1 cellular context compared by ENCODE assay signal in the genomic region with DNA sequence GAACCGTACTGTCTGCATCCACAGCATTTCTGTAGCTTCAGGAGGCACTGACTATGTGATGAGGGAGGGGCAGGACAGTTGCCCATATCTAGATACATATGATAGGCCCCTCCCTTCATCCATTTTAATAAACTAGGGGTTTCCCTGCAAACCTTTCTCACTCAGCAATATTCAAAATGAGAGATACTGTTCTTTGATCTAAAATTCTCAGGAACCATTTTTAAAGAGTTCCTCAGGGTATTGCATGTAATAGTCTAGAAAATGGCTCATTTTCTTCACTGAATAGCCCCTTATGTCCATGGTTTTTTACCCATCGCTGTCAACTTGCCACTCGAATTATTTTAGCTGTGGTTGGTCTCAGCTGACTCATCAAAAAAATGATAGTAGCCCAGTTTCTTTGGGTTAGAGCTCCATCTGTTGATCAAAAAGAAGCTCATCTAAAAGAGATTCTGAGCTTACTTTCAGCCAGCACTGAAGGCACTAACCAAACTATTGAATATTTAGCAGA.
A peak's percentile ranks its signal among the peaks of the same experiment; 100 is the strongest.
TF ChIP-seq lines count a peak whose summit lies in the region.

No MANE protein-coding gene starts in this region.

TF ChIP-seq in K562, 482 proteins besides CTCF, POLR2A, EP300 and RAD21 (continued from another document):
- TF ChIP-seq BCL6 (CRISPR knock-in tag; IDR thresholded peaks at IDR 0.05) = no peak
- TF ChIP-seq RFX1 (IDR thresholded peaks at IDR 0.05) = no peak
- TF ChIP-seq, protein P1, sequence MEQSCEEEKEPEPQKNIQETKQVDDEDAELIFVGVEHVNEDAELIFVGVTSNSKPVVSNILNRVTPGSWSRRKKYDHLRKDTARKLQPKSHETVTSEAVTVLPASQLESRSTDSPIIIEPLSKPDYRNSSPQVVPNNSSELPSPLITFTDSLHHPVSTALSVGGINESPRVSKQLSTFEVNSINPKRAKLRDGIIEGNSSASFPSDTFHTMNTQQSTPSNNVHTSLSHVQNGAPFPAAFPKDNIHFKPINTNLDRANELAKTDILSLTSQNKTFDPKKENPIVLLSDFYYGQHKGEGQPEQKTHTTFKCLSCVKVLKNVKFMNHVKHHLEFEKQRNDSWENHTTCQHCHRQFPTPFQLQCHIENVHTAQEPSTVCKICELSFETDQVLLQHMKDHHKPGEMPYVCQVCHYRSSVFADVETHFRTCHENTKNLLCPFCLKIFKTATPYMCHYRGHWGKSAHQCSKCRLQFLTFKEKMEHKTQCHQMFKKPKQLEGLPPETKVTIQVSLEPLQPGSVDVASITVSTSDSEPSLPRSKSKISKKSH (CRISPR knock-in tag; IDR thresholded peaks at IDR 0.05) = no peak
- no peak for TF ChIP-seq CXXC5 (CRISPR knock-in tag; IDR thresholded peaks at IDR 0.05)
- TF ChIP-seq, protein P2, sequence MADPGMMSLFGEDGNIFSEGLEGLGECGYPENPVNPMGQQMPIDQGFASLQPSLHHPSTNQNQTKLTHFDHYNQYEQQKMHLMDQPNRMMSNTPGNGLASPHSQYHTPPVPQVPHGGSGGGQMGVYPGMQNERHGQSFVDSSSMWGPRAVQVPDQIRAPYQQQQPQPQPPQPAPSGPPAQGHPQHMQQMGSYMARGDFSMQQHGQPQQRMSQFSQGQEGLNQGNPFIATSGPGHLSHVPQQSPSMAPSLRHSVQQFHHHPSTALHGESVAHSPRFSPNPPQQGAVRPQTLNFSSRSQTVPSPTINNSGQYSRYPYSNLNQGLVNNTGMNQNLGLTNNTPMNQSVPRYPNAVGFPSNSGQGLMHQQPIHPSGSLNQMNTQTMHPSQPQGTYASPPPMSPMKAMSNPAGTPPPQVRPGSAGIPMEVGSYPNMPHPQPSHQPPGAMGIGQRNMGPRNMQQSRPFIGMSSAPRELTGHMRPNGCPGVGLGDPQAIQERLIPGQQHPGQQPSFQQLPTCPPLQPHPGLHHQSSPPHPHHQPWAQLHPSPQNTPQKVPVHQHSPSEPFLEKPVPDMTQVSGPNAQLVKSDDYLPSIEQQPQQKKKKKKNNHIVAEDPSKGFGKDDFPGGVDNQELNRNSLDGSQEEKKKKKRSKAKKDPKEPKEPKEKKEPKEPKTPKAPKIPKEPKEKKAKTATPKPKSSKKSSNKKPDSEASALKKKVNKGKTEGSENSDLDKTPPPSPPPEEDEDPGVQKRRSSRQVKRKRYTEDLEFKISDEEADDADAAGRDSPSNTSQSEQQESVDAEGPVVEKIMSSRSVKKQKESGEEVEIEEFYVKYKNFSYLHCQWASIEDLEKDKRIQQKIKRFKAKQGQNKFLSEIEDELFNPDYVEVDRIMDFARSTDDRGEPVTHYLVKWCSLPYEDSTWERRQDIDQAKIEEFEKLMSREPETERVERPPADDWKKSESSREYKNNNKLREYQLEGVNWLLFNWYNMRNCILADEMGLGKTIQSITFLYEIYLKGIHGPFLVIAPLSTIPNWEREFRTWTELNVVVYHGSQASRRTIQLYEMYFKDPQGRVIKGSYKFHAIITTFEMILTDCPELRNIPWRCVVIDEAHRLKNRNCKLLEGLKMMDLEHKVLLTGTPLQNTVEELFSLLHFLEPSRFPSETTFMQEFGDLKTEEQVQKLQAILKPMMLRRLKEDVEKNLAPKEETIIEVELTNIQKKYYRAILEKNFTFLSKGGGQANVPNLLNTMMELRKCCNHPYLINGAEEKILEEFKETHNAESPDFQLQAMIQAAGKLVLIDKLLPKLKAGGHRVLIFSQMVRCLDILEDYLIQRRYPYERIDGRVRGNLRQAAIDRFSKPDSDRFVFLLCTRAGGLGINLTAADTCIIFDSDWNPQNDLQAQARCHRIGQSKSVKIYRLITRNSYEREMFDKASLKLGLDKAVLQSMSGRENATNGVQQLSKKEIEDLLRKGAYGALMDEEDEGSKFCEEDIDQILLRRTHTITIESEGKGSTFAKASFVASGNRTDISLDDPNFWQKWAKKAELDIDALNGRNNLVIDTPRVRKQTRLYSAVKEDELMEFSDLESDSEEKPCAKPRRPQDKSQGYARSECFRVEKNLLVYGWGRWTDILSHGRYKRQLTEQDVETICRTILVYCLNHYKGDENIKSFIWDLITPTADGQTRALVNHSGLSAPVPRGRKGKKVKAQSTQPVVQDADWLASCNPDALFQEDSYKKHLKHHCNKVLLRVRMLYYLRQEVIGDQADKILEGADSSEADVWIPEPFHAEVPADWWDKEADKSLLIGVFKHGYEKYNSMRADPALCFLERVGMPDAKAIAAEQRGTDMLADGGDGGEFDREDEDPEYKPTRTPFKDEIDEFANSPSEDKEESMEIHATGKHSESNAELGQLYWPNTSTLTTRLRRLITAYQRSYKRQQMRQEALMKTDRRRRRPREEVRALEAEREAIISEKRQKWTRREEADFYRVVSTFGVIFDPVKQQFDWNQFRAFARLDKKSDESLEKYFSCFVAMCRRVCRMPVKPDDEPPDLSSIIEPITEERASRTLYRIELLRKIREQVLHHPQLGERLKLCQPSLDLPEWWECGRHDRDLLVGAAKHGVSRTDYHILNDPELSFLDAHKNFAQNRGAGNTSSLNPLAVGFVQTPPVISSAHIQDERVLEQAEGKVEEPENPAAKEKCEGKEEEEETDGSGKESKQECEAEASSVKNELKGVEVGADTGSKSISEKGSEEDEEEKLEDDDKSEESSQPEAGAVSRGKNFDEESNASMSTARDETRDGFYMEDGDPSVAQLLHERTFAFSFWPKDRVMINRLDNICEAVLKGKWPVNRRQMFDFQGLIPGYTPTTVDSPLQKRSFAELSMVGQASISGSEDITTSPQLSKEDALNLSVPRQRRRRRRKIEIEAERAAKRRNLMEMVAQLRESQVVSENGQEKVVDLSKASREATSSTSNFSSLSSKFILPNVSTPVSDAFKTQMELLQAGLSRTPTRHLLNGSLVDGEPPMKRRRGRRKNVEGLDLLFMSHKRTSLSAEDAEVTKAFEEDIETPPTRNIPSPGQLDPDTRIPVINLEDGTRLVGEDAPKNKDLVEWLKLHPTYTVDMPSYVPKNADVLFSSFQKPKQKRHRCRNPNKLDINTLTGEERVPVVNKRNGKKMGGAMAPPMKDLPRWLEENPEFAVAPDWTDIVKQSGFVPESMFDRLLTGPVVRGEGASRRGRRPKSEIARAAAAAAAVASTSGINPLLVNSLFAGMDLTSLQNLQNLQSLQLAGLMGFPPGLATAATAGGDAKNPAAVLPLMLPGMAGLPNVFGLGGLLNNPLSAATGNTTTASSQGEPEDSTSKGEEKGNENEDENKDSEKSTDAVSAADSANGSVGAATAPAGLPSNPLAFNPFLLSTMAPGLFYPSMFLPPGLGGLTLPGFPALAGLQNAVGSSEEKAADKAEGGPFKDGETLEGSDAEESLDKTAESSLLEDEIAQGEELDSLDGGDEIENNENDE (IDR thresholded peaks at IDR 0.05; ENCODE audit: low read depth, low read length) = no peak
- no peak for TF ChIP-seq ZNF354B (CRISPR knock-in tag; IDR thresholded peaks at IDR 0.05)
- peak; percentile 44; the same call in 1 of the 2 replicates for TF ChIP-seq BACH1 (tag; IDR thresholded peaks at IDR 0.05)
- TF ChIP-seq, protein P3, sequence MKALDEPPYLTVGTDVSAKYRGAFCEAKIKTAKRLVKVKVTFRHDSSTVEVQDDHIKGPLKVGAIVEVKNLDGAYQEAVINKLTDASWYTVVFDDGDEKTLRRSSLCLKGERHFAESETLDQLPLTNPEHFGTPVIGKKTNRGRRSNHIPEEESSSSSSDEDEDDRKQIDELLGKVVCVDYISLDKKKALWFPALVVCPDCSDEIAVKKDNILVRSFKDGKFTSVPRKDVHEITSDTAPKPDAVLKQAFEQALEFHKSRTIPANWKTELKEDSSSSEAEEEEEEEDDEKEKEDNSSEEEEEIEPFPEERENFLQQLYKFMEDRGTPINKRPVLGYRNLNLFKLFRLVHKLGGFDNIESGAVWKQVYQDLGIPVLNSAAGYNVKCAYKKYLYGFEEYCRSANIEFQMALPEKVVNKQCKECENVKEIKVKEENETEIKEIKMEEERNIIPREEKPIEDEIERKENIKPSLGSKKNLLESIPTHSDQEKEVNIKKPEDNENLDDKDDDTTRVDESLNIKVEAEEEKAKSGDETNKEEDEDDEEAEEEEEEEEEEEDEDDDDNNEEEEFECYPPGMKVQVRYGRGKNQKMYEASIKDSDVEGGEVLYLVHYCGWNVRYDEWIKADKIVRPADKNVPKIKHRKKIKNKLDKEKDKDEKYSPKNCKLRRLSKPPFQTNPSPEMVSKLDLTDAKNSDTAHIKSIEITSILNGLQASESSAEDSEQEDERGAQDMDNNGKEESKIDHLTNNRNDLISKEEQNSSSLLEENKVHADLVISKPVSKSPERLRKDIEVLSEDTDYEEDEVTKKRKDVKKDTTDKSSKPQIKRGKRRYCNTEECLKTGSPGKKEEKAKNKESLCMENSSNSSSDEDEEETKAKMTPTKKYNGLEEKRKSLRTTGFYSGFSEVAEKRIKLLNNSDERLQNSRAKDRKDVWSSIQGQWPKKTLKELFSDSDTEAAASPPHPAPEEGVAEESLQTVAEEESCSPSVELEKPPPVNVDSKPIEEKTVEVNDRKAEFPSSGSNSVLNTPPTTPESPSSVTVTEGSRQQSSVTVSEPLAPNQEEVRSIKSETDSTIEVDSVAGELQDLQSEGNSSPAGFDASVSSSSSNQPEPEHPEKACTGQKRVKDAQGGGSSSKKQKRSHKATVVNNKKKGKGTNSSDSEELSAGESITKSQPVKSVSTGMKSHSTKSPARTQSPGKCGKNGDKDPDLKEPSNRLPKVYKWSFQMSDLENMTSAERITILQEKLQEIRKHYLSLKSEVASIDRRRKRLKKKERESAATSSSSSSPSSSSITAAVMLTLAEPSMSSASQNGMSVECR (CRISPR knock-in tag; IDR thresholded peaks at IDR 0.05) = no peak
- TF ChIP-seq ZNF551 (CRISPR knock-in tag; IDR thresholded peaks at IDR 0.05) = no peak
- TF ChIP-seq ARID2 (IDR thresholded peaks at IDR 0.05) = no peak
- no peak for TF ChIP-seq ZFP1 (CRISPR knock-in tag; IDR thresholded peaks at IDR 0.05)
- no peak for TF ChIP-seq NR3C1 (CRISPR knock-in tag; IDR thresholded peaks at IDR 0.05)
- no peak for TF ChIP-seq ESRRB (CRISPR knock-in tag; IDR thresholded peaks at IDR 0.05; ENCODE audit: borderline replicate concordance)
- TF ChIP-seq, protein P4, sequence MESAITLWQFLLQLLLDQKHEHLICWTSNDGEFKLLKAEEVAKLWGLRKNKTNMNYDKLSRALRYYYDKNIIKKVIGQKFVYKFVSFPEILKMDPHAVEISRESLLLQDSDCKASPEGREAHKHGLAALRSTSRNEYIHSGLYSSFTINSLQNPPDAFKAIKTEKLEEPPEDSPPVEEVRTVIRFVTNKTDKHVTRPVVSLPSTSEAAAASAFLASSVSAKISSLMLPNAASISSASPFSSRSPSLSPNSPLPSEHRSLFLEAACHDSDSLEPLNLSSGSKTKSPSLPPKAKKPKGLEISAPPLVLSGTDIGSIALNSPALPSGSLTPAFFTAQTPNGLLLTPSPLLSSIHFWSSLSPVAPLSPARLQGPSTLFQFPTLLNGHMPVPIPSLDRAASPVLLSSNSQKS (CRISPR knock-in tag; IDR thresholded peaks at IDR 0.05) = no peak
- TF ChIP-seq ZNF23 (CRISPR knock-in tag; IDR thresholded peaks at IDR 0.05) = no peak
- no peak for TF ChIP-seq CAMTA2 (CRISPR knock-in tag; conservative IDR thresholded peaks at IDR 0.05)
- no peak for TF ChIP-seq SIX5 (IDR thresholded peaks at IDR 0.05; ENCODE audit: borderline replicate concordance in 1 of 2, insufficient read depth in 1 of 2, low read depth in 1 of 2, low read length in 2 of 2)
- TF ChIP-seq, protein P5, sequence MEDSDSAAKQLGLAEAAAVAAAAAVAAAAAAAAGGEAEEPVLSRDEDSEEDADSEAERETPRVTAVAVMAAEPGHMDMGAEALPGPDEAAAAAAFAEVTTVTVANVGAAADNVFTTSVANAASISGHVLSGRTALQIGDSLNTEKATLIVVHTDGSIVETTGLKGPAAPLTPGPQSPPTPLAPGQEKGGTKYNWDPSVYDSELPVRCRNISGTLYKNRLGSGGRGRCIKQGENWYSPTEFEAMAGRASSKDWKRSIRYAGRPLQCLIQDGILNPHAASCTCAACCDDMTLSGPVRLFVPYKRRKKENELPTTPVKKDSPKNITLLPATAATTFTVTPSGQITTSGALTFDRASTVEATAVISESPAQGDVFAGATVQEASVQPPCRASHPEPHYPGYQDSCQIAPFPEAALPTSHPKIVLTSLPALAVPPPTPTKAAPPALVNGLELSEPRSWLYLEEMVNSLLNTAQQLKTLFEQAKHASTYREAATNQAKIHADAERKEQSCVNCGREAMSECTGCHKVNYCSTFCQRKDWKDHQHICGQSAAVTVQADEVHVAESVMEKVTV (CRISPR knock-in tag; IDR thresholded peaks at IDR 0.05) = peak; percentile 35; the same call in 1 of the 2 replicates
- TF ChIP-seq, protein P6, sequence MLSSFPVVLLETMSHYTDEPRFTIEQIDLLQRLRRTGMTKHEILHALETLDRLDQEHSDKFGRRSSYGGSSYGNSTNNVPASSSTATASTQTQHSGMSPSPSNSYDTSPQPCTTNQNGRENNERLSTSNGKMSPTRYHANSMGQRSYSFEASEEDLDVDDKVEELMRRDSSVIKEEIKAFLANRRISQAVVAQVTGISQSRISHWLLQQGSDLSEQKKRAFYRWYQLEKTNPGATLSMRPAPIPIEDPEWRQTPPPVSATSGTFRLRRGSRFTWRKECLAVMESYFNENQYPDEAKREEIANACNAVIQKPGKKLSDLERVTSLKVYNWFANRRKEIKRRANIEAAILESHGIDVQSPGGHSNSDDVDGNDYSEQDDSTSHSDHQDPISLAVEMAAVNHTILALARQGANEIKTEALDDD (IDR thresholded peaks at IDR 0.05) = no peak
- peak; percentile 98 for TF ChIP-seq MAFG (tag; conservative IDR thresholded peaks at IDR 0.05)
- TF ChIP-seq, protein P7, sequence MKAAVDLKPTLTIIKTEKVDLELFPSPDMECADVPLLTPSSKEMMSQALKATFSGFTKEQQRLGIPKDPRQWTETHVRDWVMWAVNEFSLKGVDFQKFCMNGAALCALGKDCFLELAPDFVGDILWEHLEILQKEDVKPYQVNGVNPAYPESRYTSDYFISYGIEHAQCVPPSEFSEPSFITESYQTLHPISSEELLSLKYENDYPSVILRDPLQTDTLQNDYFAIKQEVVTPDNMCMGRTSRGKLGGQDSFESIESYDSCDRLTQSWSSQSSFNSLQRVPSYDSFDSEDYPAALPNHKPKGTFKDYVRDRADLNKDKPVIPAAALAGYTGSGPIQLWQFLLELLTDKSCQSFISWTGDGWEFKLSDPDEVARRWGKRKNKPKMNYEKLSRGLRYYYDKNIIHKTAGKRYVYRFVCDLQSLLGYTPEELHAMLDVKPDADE (conservative IDR thresholded peaks at IDR 0.05; ENCODE audit: control insufficient read depth, low read depth, low read length) = no peak
- no peak for TF ChIP-seq ELF4 (CRISPR knock-in tag; IDR thresholded peaks at IDR 0.05)
- no peak for TF ChIP-seq E2F3 (CRISPR knock-in tag; IDR thresholded peaks at IDR 0.05)
- 0 out of 2 replicates have a peak, but pooled peaks have one; percentile 23 for TF ChIP-seq SMC3 (conservative IDR thresholded peaks at IDR 0.05; ENCODE audit: insufficient read depth, low read depth, low read length)
- no peak for TF ChIP-seq SP1 (CRISPR knock-in tag; IDR thresholded peaks at IDR 0.05)
- TF ChIP-seq MAFF (IDR thresholded peaks at IDR 0.05; ENCODE audit: low read length) = peak; percentile 99
- TF ChIP-seq KLF6 (CRISPR knock-in tag; IDR thresholded peaks at IDR 0.05; ENCODE audit: borderline replicate concordance) = no peak
